Comparison of ENCODE assay signal across 8 cellular contexts in genomic region chr3:187746479-187747335, GRCh38. TPM values are rescaled to one million over a fixed set of nuclear protein-coding genes. Genes with fewer than 3 reads are reported as not detected.
DNase-seq lines count a peak whose midpoint lies in the region; ATAC-seq and TF ChIP-seq lines count a peak whose summit lies in the region.

No MANE protein-coding gene starts in this region.

- no peak for ATAC-seq in HG03565 (IDR thresholded peaks at IDR 0.05; ENCODE audit: unreplicated experiment)

- no peaks in the 10 kb centered on the region for H3K9me3 Mint-ChIP-seq in Caco-2 (ENCODE audit: unreplicated experiment)

- DNase-seq in Caco-2 (no peak), dorsolateral prefrontal cortex (peak in 2 of 10 donors; percentile 37 to 45), uterus (peak in 1 of 2 donors; percentile 47), activated gamma-delta T cell treated with Interleukin-2 at 50 U/mL for 16 hours (no peak)
- no peak for DNase-seq in activated CD8-positive, alpha-beta memory T cell treated with anti-CD3 and anti-CD28 coated beads, Interleukin-2, amount 50 U/mL, for 48 hours

- H3K4me1 ChIP-seq in Caco-2 = peaks cover 48% of the 10 kb centered on the region
- peaks cover 69% of the 10 kb centered on the region for H3K4me1 ChIP-seq in OCI-LY1 (ENCODE audit: insufficient read depth, low read length, severe bottlenecking)
- H3K4me1 ChIP-seq in mucosa of rectum (ENCODE audit: control insufficient read depth in 2 of 2, insufficient read depth in 2 of 2, low read length in 2 of 2) = peaks cover 23 to 37% of the 10 kb centered on the region in 2 donors
- H3K4me1 ChIP-seq in uterus = peaks cover 4 to 8% of the 10 kb centered on the region in 2 donors

- TF ChIP-seq POLR2A in uterus (IDR thresholded peaks at IDR 0.05) = no peak

- TF ChIP-seq CTCF in Caco-2 (IDR thresholded peaks at IDR 0.05; ENCODE audit: insufficient read depth in 1 of 2, low read depth in 1 of 2, low read length in 1 of 2, severe bottlenecking in 1 of 2, unreplicated experiment in 1 of 2) (no peak), OCI-LY1 (IDR thresholded peaks at IDR 0.05; ENCODE audit: low read length) (no peak), dorsolateral prefrontal cortex (IDR thresholded peaks at IDR 0.05 in 54 of 56, conservative IDR thresholded peaks at IDR 0.05 in 2 of 56; ENCODE audit: low read depth in 1 of 56, partially characterized antibody in 56 of 56) (peak in 1 of 56 donors; percentile 8), uterus (IDR thresholded peaks at IDR 0.05) (no peak)

- H3K27me3 Mint-ChIP-seq in Caco-2 (ENCODE audit: insufficient read depth, unreplicated experiment) = no peaks in the 10 kb centered on the region

- no peaks in the 10 kb centered on the region for H3K9me3 ChIP-seq in Caco-2
- H3K9me3 ChIP-seq in OCI-LY1 (ENCODE audit: low read length) = no peaks in the 10 kb centered on the region
- no peaks in the 10 kb centered on the region for H3K9me3 ChIP-seq in mucosa of rectum (ENCODE audit: control insufficient read depth in 2 of 2, low read length in 2 of 2)
- no peaks in the 10 kb centered on the region for H3K9me3 ChIP-seq in uterus

- peaks cover 29% of the 10 kb centered on the region for H3K36me3 Mint-ChIP-seq in Caco-2 (ENCODE audit: insufficient read depth, unreplicated experiment)

- no peaks in the 10 kb centered on the region for H3K36me3 ChIP-seq in Caco-2 (ENCODE audit: control insufficient read depth, insufficient read depth, low read length)
- peaks cover 32% of the 10 kb centered on the region for H3K36me3 ChIP-seq in OCI-LY1 (ENCODE audit: insufficient read depth, low read length)
- H3K36me3 ChIP-seq in mucosa of rectum (ENCODE audit: control insufficient read depth in 2 of 2, insufficient read depth in 2 of 2, low read length in 2 of 2) = no peaks in the 10 kb centered on the region
- no peaks in the 10 kb centered on the region for H3K36me3 ChIP-seq in uterus

- peak overlapping the region; percentile 83 for H3K4me2 ChIP-seq in OCI-LY1 (ENCODE audit: low read length)

- H3K9ac ChIP-seq in OCI-LY1 (ENCODE audit: low read length) (peak overlapping the region; percentile 82), mucosa of rectum (ENCODE audit: low read depth in 1 of 2, low read length in 2 of 2) (peak overlapping the region in 1 of 2 donors; percentile 81)

- intact Hi-C loops in Caco-2 (cut with micrococcal nuclease; ENCODE audit: unreplicated experiment) = loop anchor here (10.0 kb wide), 3 partner anchors 838 to 1088 kb away; no protein-coding TSS in a partner anchor
- intact Hi-C loops in dorsolateral prefrontal cortex (cut with DNase I) = loop anchor here (2.0 to 5.0 kb wide), 2 partner anchors 516 to 1106 kb away; no protein-coding TSS in a partner anchor
- intact Hi-C loops in uterus (cut with DNase I; ENCODE audit: low total_unique reads) = loop anchor here (10.0 kb wide), 1 partner anchor 308 kb away; no protein-coding TSS in a partner anchor

- H3K4me1 Mint-ChIP-seq in Caco-2 (ENCODE audit: low read depth, unreplicated experiment) = peaks cover 22% of the 10 kb centered on the region

- no peaks in the 10 kb centered on the region for H3K9me2 ChIP-seq in OCI-LY1 (ENCODE audit: low read depth, low read length)

- CTCF ChIA-PET in Caco-2 (lab: Charles Lee) = interaction anchor here (0.6 to 1.5 kb wide), 4 partner anchors 62 to 404 kb away, joined by 3 to 9 read pairs (median 5); no protein-coding TSS in a partner anchor

- peaks cover 20% of the 10 kb centered on the region for H3F3A ChIP-seq in OCI-LY1 (ENCODE audit: insufficient read depth, low read length)

- BruUV-seq in Caco-2 (replicated peaks; lab: Mats Ljungman, UMichigan) = no TSS peak

- H3K4me3 ChIP-seq in Caco-2 (ENCODE audit: low read depth, low read length) = peak overlapping the region; percentile 30
- H3K4me3 ChIP-seq in OCI-LY1 (ENCODE audit: low read depth, low read length, poor library complexity, severe bottlenecking) = peak overlapping the region; percentile 77
- H3K4me3 ChIP-seq in dorsolateral prefrontal cortex = peak overlapping the region; percentile 55 to 98 (median 83)
- H3K4me3 ChIP-seq in mucosa of rectum (ENCODE audit: low read length in 2 of 2) = peak overlapping the region; percentile 83
- H3K4me3 ChIP-seq in uterus = peak overlapping the region; percentile 63 to 86

- H3K27ac Mint-ChIP-seq in Caco-2 (ENCODE audit: unreplicated experiment) = peak overlapping the region; percentile 97

- peak overlapping the region; percentile 98 for H3K4me3 Mint-ChIP-seq in Caco-2 (ENCODE audit: unreplicated experiment)

- H2AFZ ChIP-seq in OCI-LY1 (ENCODE audit: low read length) = no peak overlapping the region

- H4K20me1 ChIP-seq in OCI-LY1 (ENCODE audit: insufficient read depth, low read length) = no peaks in the 10 kb centered on the region

- H3K79me2 ChIP-seq in OCI-LY1 (ENCODE audit: insufficient read depth, low read length) = peaks cover 46% of the 10 kb centered on the region

- no peaks in the 10 kb centered on the region for H3K27me3 ChIP-seq in Caco-2 (replicated peaks; ENCODE audit: control insufficient read depth, insufficient read depth, low read length)
- H3K27me3 ChIP-seq in OCI-LY1 (ENCODE audit: insufficient read depth, low read length) = no peaks in the 10 kb centered on the region
- H3K27me3 ChIP-seq in dorsolateral prefrontal cortex = no peaks in the 10 kb centered on the region
- no peaks in the 10 kb centered on the region for H3K27me3 ChIP-seq in mucosa of rectum (ENCODE audit: control insufficient read depth in 2 of 2, insufficient read depth in 2 of 2, low read length in 2 of 2)
- no peaks in the 10 kb centered on the region for H3K27me3 ChIP-seq in uterus

- H3K27ac ChIP-seq in OCI-LY1 (ENCODE audit: low read depth, low read length, poor library complexity, severe bottlenecking) (peak overlapping the region; percentile 93), dorsolateral prefrontal cortex (peak overlapping the region; percentile 87 to 100 (median 99)), mucosa of rectum (ENCODE audit: low read depth in 2 of 2, low read length in 2 of 2) (peak overlapping the region; percentile 50 to 98), uterus (peak overlapping the region; percentile 98 to 100)

- POLR2A ChIA-PET in Caco-2 (lab: Charles Lee) = interaction anchor here (0.7 to 1.9 kb wide), 4 partner anchors 306 to 1207 kb away, joined by 3 to 36 read pairs (median 7); partner anchors contain the start of gene LPP

RNA-seq across cellular contexts. Expression of gene BCL6, which starts 1.4 kb away (rescaled TPM):
- total RNA-seq in Caco-2 (2022) (35.8 and 40.4 TPM in 2 replicates), dorsolateral prefrontal cortex (100 to 1,000 TPM in 54 of 120 experiments, 10 to 100 TPM in 66; 47.6 to 270 (median 94.0) TPM), uterus (100 to 1,000 TPM in 1 of 4 donors, 10 to 100 TPM in 2, 1 to 10 TPM in 1; 6.6 to 188 (median 51.0) TPM)

RNA-seq across cellular contexts. Expression of gene RTP2, which starts 44.4 kb away (rescaled TPM):
- total RNA-seq in Caco-2 (2022) (not detected in 2 replicates), dorsolateral prefrontal cortex (not detected), uterus (not detected)

Comparison
In these comparisons a context has a peak if more than half of its experiments do, and no peak if none do; other contexts are left out.
1. H3K4me3 ChIP-seq: peak in every context shown above with its lines; median percentile 83 in dorsolateral prefrontal cortex; 83 in mucosa of rectum; 77 in OCI-LY1; 74 in uterus; 30 in Caco-2.